25 cellular contexts compared by ENCODE assay signal in genomic region chr11:114625294-114625693, GRCh38. TPM values are rescaled to one million over a fixed set of nuclear protein-coding genes. Genes with fewer than 3 reads are reported as not detected.
"Had no signal": no experiment of that assay in that cellular context is flagged by ENCODE, and none has a peak within 500 bp of the region (broad histone marks: within the 10 kb centered on the region; RNA-seq: fewer than 3 reads in every experiment).

No MANE protein-coding gene starts in this region.

- H3K9me3 ChIP-seq: SJSA1 had no signal

- H3K4me1 Mint-ChIP-seq: IgD-negative memory B cell had no signal

- H3K4me1 ChIP-seq: SJSA1 had no signal

- ATAC-seq: K562 had no signal

- DNase-seq: Kasumi-1, MM.1S, NCI-H1092 treated with DMSO at 0.1 percent for 48 hours, NCI-H1436, NCI-H187, NCI-H2029, NCI-H2081 treated with DMSO at 0.1 percent for 48 hours, NCI-H2171, NCI-H226, NCI-H446, NCI-H510A, NCI-H524 treated with DMSO at 0.1 percent for 48 hours, NCI-H69, NCI-H774, Right ventricle myocardium superior, RPMI8226, SIG-M5 had no signal

- H3K27ac Mint-ChIP-seq: IgD-negative memory B cell had no signal

- H3K4me3 ChIP-seq: K562, SJSA1, SK-N-MC had no signal

- H3K4me3 Mint-ChIP-seq: IgD-negative memory B cell had no signal

- H3K27ac ChIP-seq: KMS-11, SJSA1, SK-N-MC had no signal

- H3K27me3 ChIP-seq: SJSA1 had no signal

- FAIRE-seq: K562, RCC 7860 had no signal

- H3K27me3 Mint-ChIP-seq: IgD-negative memory B cell had no signal

- H3K9ac ChIP-seq: KMS-11 had no signal

- H3K36me3 Mint-ChIP-seq: IgD-negative memory B cell had no signal

- H3K36me3 ChIP-seq: SJSA1 had no signal

- H3K4me2 ChIP-seq: KMS-11 had no signal

RNA-seq across cellular contexts. Expression of gene NXPE4, which starts 29.7 kb away (rescaled TPM):
- total RNA-seq: HT-29, K562, M059J, Right ventricle myocardium superior, SJSA1 had no signal
- polyA plus RNA-seq: IgD-negative memory B cell, K562 had no signal

RNA-seq across cellular contexts. Expression of gene NXPE2, which starts 53.0 kb away (rescaled TPM):
- total RNA-seq: HT-29, K562, M059J, Right ventricle myocardium superior had no signal
- polyA plus RNA-seq: IgD-negative memory B cell, K562 had no signal
